ENCODE assay signal across 8 cellular contexts in the genomic region with DNA sequence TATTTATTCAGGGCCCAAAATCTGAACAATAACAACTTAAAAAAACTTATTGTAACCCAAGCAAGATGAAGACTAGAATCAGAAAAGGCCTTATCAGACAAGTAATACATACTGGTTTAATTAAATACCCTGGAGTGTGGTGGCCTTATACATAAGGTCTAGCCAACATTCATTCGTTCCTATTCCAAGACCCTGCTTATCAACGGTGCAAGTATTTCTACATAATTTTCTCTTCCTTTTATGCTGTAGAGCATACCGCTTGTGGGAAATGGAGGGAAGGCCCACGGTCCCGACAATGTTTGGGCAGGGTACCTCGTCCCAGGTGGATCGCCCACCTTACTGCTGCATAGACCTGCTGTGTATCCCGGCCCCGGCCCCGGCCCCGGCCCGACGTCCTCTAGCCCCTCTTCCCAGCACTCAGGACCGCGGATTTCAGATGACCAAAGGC. TPM values are rescaled to one million over a fixed set of nuclear protein-coding genes. Genes with fewer than 3 reads are reported as not detected.
DNase-seq lines count a peak whose midpoint lies in the region; ATAC-seq and TF ChIP-seq lines count a peak whose summit lies in the region.

No MANE protein-coding gene starts in this region.

- no peaks in the 10 kb centered on the region for H3K27me3 Mint-ChIP-seq in naive thymus-derived CD8-positive, alpha-beta T cell

- POLR2A ChIA-PET in naive thymus-derived CD8-positive, alpha-beta T cell (lab: Charles Lee): interaction anchor here (0.6 to 3.5 kb wide), 15 partner anchors 12 to 786 kb away, joined by 3 to 29 read pairs (median 5); partner anchors contain the start of genes INO80C, MAPRE2, RMP24 and SLC39A6
- POLR2A ChIA-PET in GM10248 (lab: Yijun Ruan, JAX): no interaction called here

- H3K4me1 ChIP-seq in BE2C: no peaks in the 10 kb centered on the region

- H3K27ac Mint-ChIP-seq in naive thymus-derived CD8-positive, alpha-beta T cell: peak overlapping the region; percentile 92 to 99 (median 98)

- peak overlapping the region; percentile 77 for H3K4me3 ChIP-seq in BE2C (ENCODE audit: low read depth, low read length)
- H3K4me3 ChIP-seq in choroid plexus epithelial cell (ENCODE audit: low read depth, low read length): peak overlapping the region; percentile 95

- H3K36me3 ChIP-seq in BE2C (peaks cover 18% of the 10 kb centered on the region), KOPT-K1 (ENCODE audit: insufficient read depth, low read length) (peaks cover 45% of the 10 kb centered on the region)

- CTCF ChIA-PET in GM10248 (lab: Yijun Ruan, JAX): interaction anchor here (1.2 to 4.3 kb wide), 4 partner anchors 11 to 313 kb away, joined by 3 to 25 read pairs (median 14); no protein-coding TSS in a partner anchor

- DNase-seq in BE2C: no peak
- peak; percentile 9 for DNase-seq in choroid plexus epithelial cell (ENCODE audit: low read depth)
- DNase-seq in naive thymus-derived CD8-positive, alpha-beta T cell: no peak
- no peak for DNase-seq in GM10248 (ENCODE audit: extremely low spot score)
- no peak for DNase-seq in NCI-H1436 treated with DMSO at 0.1 percent for 48 hours (lab: John Stamatoyannopoulos, UW)

- ATAC-seq in naive thymus-derived CD8-positive, alpha-beta T cell: peak in 1 of 2 donors; percentile 14
- ATAC-seq in GM21367 (IDR thresholded peaks at IDR 0.05; ENCODE audit: unreplicated experiment) (no peak), GM21529 (IDR thresholded peaks at IDR 0.05; ENCODE audit: unreplicated experiment) (no peak)

- peak overlapping the region; percentile 96 for H3K27ac ChIP-seq in KOPT-K1 (ENCODE audit: low read depth, low read length, poor library complexity, severe bottlenecking)

- H3K9me3 ChIP-seq in BE2C (no peaks in the 10 kb centered on the region), KOPT-K1 (ENCODE audit: insufficient read depth, low read length, poor library complexity, severe bottlenecking) (no peaks in the 10 kb centered on the region)

- H3K27me3 ChIP-seq in BE2C: no peaks in the 10 kb centered on the region

- H3K36me3 Mint-ChIP-seq in naive thymus-derived CD8-positive, alpha-beta T cell: peaks cover 3 to 30% (median 15%) of the 10 kb centered on the region in 3 donors

- peak overlapping the region; percentile 95 to 100 (median 98) for H3K4me3 Mint-ChIP-seq in naive thymus-derived CD8-positive, alpha-beta T cell

- no peak for TF ChIP-seq CTCF in BE2C (IDR thresholded peaks at IDR 0.05; ENCODE audit: low read depth, low read length)
- no peak for TF ChIP-seq CTCF in choroid plexus epithelial cell (conservative IDR thresholded peaks at IDR 0.05; ENCODE audit: low read depth, low read length)
- TF ChIP-seq CTCF in GM10248 (IDR thresholded peaks at IDR 0.05; ENCODE audit: control extremely low read depth, extremely low read depth, low read depth, missing control alignments): no peak

- no peaks in the 10 kb centered on the region for H3K9me3 Mint-ChIP-seq in naive thymus-derived CD8-positive, alpha-beta T cell

- peaks cover 21 to 71% (median 54%) of the 10 kb centered on the region in 4 donors for H3K4me1 Mint-ChIP-seq in naive thymus-derived CD8-positive, alpha-beta T cell

RNA-seq across cellular contexts. Expression of gene ZNF24, which starts 0.7 kb away (rescaled TPM):
- polyA plus RNA-seq in BE2C (2012; ENCODE audit: insufficient read depth, insufficient read length, low read depth): 29.7 TPM
- total RNA-seq in naive thymus-derived CD8-positive, alpha-beta T cell: 100 to 1,000 TPM; 103 to 109 TPM
- 10 to 100 TPM; 78.0 to 92.9 (median 90.2) TPM for polyA plus RNA-seq in naive thymus-derived CD8-positive, alpha-beta T cell

RNA-seq across cellular contexts. Expression of gene ZNF396, which starts 33.6 kb away (rescaled TPM):
- polyA plus RNA-seq in BE2C (2012; ENCODE audit: insufficient read depth, insufficient read length, low read depth): 0.79 TPM
- 1 to 10 TPM; 5.3 to 7.3 TPM for total RNA-seq in naive thymus-derived CD8-positive, alpha-beta T cell
- polyA plus RNA-seq in naive thymus-derived CD8-positive, alpha-beta T cell: 1 to 10 TPM in 2 of 3 donors, under 1 TPM in 1; 0.21 to 1.9 (median 1.7) TPM

RNA-seq across cellular contexts. Expression of gene ZSCAN30, which starts 53.5 kb away (rescaled TPM):
- 6.8 TPM for polyA plus RNA-seq in BE2C (2012; ENCODE audit: insufficient read depth, insufficient read length, low read depth)
- total RNA-seq in naive thymus-derived CD8-positive, alpha-beta T cell: 10 to 100 TPM; 24.8 to 28.4 TPM
- polyA plus RNA-seq in naive thymus-derived CD8-positive, alpha-beta T cell: 1 to 10 TPM; 4.3 to 7.5 (median 5.2) TPM
